In genomic region chr20:45592574-45593189, GRCh38 we compare ENCODE assay signal across 8 cellular contexts. TPM values are rescaled to one million over a fixed set of nuclear protein-coding genes. Genes with fewer than 3 reads are reported as not detected.
DNase-seq lines count a peak whose midpoint lies in the region; ATAC-seq and TF ChIP-seq lines count a peak whose summit lies in the region.

No MANE protein-coding gene starts in this region.

- DNase-seq in DMS 273 (lab: John Stamatoyannopoulos, UW; ENCODE audit: unreplicated experiment), result peak; percentile 82
- DNase-seq in NCI-H510A treated with DMSO at 0.1 percent for 48 hours (lab: John Stamatoyannopoulos, UW), result peak; percentile 52
- peak in 2 of 4 donors; percentile 7 to 17 for DNase-seq in body of pancreas
- DNase-seq in lung (ENCODE audit: low spot score), result no peak
- no peak for DNase-seq in suprapubic skin (ENCODE audit: low spot score in 2 of 2)
- DNase-seq in occipital lobe (lab: John Stamatoyannopoulos, UW), result no peak

- no peak for TF ChIP-seq EP300 in suprapubic skin (IDR thresholded peaks at IDR 0.05)

- intact Hi-C loops in body of pancreas (cut with DNase I), result no loop called here

- H3K9me3 ChIP-seq in body of pancreas, result no peaks in the 10 kb centered on the region
- no peaks in the 10 kb centered on the region for H3K9me3 ChIP-seq in lung (ENCODE audit: control insufficient read depth in 2 of 2, insufficient read depth in 1 of 2, low read length in 1 of 2)
- no peaks in the 10 kb centered on the region for H3K9me3 ChIP-seq in suprapubic skin

- H3K27me3 ChIP-seq in body of pancreas, result no peaks in the 10 kb centered on the region
- H3K27me3 ChIP-seq in lung (ENCODE audit: control insufficient read depth, insufficient read depth), result no peaks in the 10 kb centered on the region
- H3K27me3 ChIP-seq in suprapubic skin, result peaks cover 9% of the 10 kb centered on the region

- TF ChIP-seq CTCF in body of pancreas (IDR thresholded peaks at IDR 0.05) (peak in 6 of 7 experiments; percentile 8 to 67 (median 40)), lung (IDR thresholded peaks at IDR 0.05; ENCODE audit: control extremely low read depth, extremely low read depth) (peak; percentile 10), suprapubic skin (IDR thresholded peaks at IDR 0.05) (peak in 1 of 2 donors; percentile 14)

- no peaks in the 10 kb centered on the region for H3K4me1 ChIP-seq in body of pancreas
- H3K4me1 ChIP-seq in lung (ENCODE audit: control insufficient read depth in 2 of 2, insufficient read depth in 2 of 2, low read length in 2 of 2), result no peaks in the 10 kb centered on the region
- H3K4me1 ChIP-seq in suprapubic skin, result no peaks in the 10 kb centered on the region

- TF ChIP-seq POLR2A in body of pancreas (IDR thresholded peaks at IDR 0.05) (no peak), suprapubic skin (IDR thresholded peaks at IDR 0.05) (no peak)

- ATAC-seq in GM18867 (IDR thresholded peaks at IDR 0.05; ENCODE audit: unreplicated experiment) (peak; percentile 53), body of pancreas (no peak), lung (ENCODE audit: insufficient read depth, low FRiP score) (no peak), HG02678 (IDR thresholded peaks at IDR 0.05; ENCODE audit: unreplicated experiment) (no peak)

- H3K36me3 ChIP-seq in body of pancreas (replicated peaks in 1 of 2; ENCODE audit: insufficient read depth in 1 of 2, low read depth in 2 of 2) (no peaks in the 10 kb centered on the region), lung (ENCODE audit: control insufficient read depth in 2 of 2, insufficient read depth in 2 of 2, low read length in 2 of 2) (no peaks in the 10 kb centered on the region), suprapubic skin (no peaks in the 10 kb centered on the region)

- no peak overlapping the region for H3K4me3 ChIP-seq in body of pancreas
- H3K4me3 ChIP-seq in lung, result no peak overlapping the region
- H3K4me3 ChIP-seq in suprapubic skin, result no peak overlapping the region

- WGBS in body of pancreas, 2 donors, result 46 to 49% methylated on average over 5 of the region's 5 CpGs
- 70 to 71% methylated on average over 5 of the region's 5 CpGs for WGBS in lung, 2 donors
- 62% methylated on average over 5 of the region's 5 CpGs for WGBS in suprapubic skin

- no peak overlapping the region for H3K27ac ChIP-seq in body of pancreas
- no peak overlapping the region for H3K27ac ChIP-seq in lung (ENCODE audit: low read depth in 1 of 2, low read length in 1 of 2)
- no peak overlapping the region for H3K27ac ChIP-seq in suprapubic skin

RNA-seq across cellular contexts. Expression of gene WFDC8, which starts 13.6 kb away (rescaled TPM):
- not detected for total RNA-seq in body of pancreas
- total RNA-seq in lung, result under 1 TPM in 1 of 2 donors, not detected in 1; 0.26 TPM
- not detected for polyA plus RNA-seq in lung
- not detected for total RNA-seq in suprapubic skin
- not detected for total RNA-seq in occipital lobe

RNA-seq across cellular contexts. Expression of gene WFDC10A, which starts 36.9 kb away (rescaled TPM):
- total RNA-seq in body of pancreas, result not detected
- total RNA-seq in lung, result not detected
- polyA plus RNA-seq in lung, result not detected
- total RNA-seq in suprapubic skin, result not detected
- not detected for total RNA-seq in occipital lobe

RNA-seq across cellular contexts. Expression of gene WFDC9, which starts 38.4 kb away (rescaled TPM):
- total RNA-seq in body of pancreas, result not detected
- total RNA-seq in lung, result not detected
- polyA plus RNA-seq in lung, result not detected
- total RNA-seq in suprapubic skin, result not detected
- not detected for total RNA-seq in occipital lobe

RNA-seq across cellular contexts. Expression of gene EPPIN, which starts 45.5 kb away (rescaled TPM):
- total RNA-seq in body of pancreas (not detected), lung (1 to 10 TPM in 1 of 2 donors, under 1 TPM in 1; 0.09 to 1.3 TPM), suprapubic skin (under 1 TPM in 1 of 4 donors, not detected in 3; 0.42 TPM), occipital lobe (not detected)
- under 1 TPM; 0.13 to 0.53 TPM for polyA plus RNA-seq in lung

RNA-seq across cellular contexts. Expression of gene WFDC6, which starts 53.4 kb away (rescaled TPM):
- total RNA-seq in body of pancreas (not detected), lung (1 to 10 TPM in 1 of 2 donors, not detected in 1; 2.3 TPM), suprapubic skin (1 to 10 TPM in 1 of 4 donors, not detected in 3; 1.6 TPM), occipital lobe (not detected)
- 1 to 10 TPM in 1 of 2 donors, under 1 TPM in 1; 0.24 to 1.0 TPM for polyA plus RNA-seq in lung

Comparison
In these comparisons a context has a peak if more than half of its experiments do, and no peak if none do; other contexts are left out.
1. DNase-seq: peak in DMS 273 (single experiment) and NCI-H510A treated with DMSO at 0.1 percent for 48 hours (single experiment); none in lung (single experiment), suprapubic skin (0 of 2) and occipital lobe (single experiment).